ENCODE assay signal across 8 cellular contexts in the genomic region with DNA sequence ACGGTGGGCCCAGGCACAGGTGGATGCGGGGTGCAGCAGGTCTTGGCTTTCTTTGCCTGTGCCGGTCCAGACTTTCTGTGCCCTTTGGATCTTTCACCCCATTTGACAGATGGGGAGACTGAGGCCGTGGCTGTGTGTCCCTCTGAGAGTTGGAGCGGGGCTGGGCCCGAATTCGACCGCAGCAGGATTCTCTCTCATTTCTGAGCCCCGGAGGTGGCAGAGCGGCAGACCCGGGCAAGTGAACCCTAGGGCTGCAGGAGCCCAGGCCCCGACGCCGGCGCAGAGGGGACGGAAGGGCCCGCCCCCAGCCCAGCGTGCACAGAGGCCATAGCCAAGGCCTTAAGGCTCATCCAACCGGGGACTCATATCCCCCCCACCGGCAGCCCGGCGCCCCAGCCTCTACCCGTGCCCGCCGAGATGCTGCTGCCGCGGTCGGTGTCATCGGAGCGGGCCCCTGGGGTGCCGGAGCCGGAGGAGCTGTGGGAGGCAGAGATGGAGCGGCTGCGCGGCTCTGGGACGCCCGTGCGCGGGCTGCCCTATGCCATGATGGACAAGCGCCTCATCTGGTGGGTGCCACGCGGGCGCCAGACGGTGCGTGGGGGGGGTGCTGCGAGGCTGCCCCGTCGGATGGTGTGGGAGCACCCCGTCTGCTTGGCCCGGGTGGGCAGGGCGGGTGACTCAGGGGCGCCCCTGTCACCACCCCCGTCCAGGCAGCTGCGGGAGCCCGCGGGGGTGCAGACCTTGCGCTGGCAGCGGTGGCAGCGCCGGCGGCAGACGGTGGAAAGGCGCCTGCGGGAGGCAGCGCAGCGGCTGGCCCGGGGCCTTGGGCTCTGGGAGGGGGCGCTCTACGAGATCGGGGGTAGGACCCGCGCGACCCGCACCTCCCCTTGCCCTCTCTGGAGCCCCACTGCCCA. TPM values are rescaled to one million over a fixed set of nuclear protein-coding genes. Genes with fewer than 3 reads are reported as not detected.
A peak's percentile ranks its signal among the peaks of the same experiment; 100 is the strongest.
DNase-seq lines count a peak whose midpoint lies in the region; ATAC-seq and TF ChIP-seq lines count a peak whose summit lies in the region.

No MANE protein-coding gene starts in this region.

- TF ChIP-seq POLR2A in prostate gland (IDR thresholded peaks at IDR 0.05) (no peak), gastroesophageal sphincter (IDR thresholded peaks at IDR 0.05) (no peak)

- peak overlapping the region; percentile 98 to 99 (median 99) for H3K4me3 Mint-ChIP-seq in T-cell

- in situ Hi-C loops in brain microvascular endothelial cell (cut with HindIII; ENCODE audit: low pct_ligation_motif_present, low sequenced_read_pairs) = no loop called here

- DNase-seq in GM12864 (ENCODE audit: low read depth) (no peak), T-cell (peak in 8 of 34 experiments; percentile 25 to 59 (median 50)), prostate gland (ENCODE audit: low spot score) (no peak), left lobe of liver (ENCODE audit: low spot score) (no peak), brain microvascular endothelial cell (no peak), cerebellum (ENCODE audit: low spot score) (no peak)
- DNase-seq in effector memory CD4-positive, alpha-beta T cell = peak in 2 of 3 donors; percentile 43 to 44

- peak overlapping the region; percentile 97 to 100 for H3K27ac Mint-ChIP-seq in T-cell

- H3K4me3 ChIP-seq in GM12864 (ENCODE audit: low read depth, low read length) (peak overlapping the region; percentile 82), prostate gland (peak overlapping the region; percentile 13 to 27), gastroesophageal sphincter (peak overlapping the region in 1 of 2 donors; percentile 39), brain microvascular endothelial cell (ENCODE audit: low read depth, low read length) (no peak overlapping the region)
- peak overlapping the region; percentile 97 for H3K4me3 ChIP-seq in effector memory CD4-positive, alpha-beta T cell (ENCODE audit: insufficient read depth, low read depth, low read length, poor library complexity, severe bottlenecking)

- 30% methylated on average over 52 of the region's 74 CpGs for WGBS in prostate gland
- 0% methylated on average over 2 of the region's 74 CpGs; no CpG with 5 or more reads in 1 of the 2 donors for WGBS in gastroesophageal sphincter (ENCODE audit: low coverage in 1 of 2), 2 donors

- intact Hi-C loops in prostate gland (cut with DNase I) = no loop called here

- POLR2A ChIA-PET in T-cell (lab: Charles Lee) = interaction anchor here in 1 of 2 donors (0.6 kb wide), 1 partner anchor 173 kb away, joined by 3 read pairs; a partner anchor contains a TSS

- H3K9me3 ChIP-seq in effector memory CD4-positive, alpha-beta T cell (ENCODE audit: control insufficient read depth, low read length) = no peaks in the 10 kb centered on the region
- H3K9me3 ChIP-seq in prostate gland = no peaks in the 10 kb centered on the region
- no peaks in the 10 kb centered on the region for H3K9me3 ChIP-seq in gastroesophageal sphincter

- no peaks in the 10 kb centered on the region for H3K9me3 Mint-ChIP-seq in T-cell

- CTCF ChIA-PET in T-cell (lab: Charles Lee) = no interaction called here

- no peaks in the 10 kb centered on the region for H3K27me3 Mint-ChIP-seq in T-cell

- ATAC-seq in T-cell (replicated peaks in 1 of 4) (no peak), gastroesophageal sphincter (no peak), left lobe of liver (no peak)

- no peak for TF ChIP-seq CTCF in GM12864 (IDR thresholded peaks at IDR 0.05; ENCODE audit: low read depth, low read length, missing control alignments)
- TF ChIP-seq CTCF in prostate gland (IDR thresholded peaks at IDR 0.05) = no peak
- no peak for TF ChIP-seq CTCF in gastroesophageal sphincter (IDR thresholded peaks at IDR 0.05)
- no peak for TF ChIP-seq CTCF in brain microvascular endothelial cell (IDR thresholded peaks at IDR 0.05; ENCODE audit: low read depth, low read length, missing control alignments)

- H3K36me3 Mint-ChIP-seq in T-cell = peaks cover 19% of the 10 kb centered on the region

- peaks cover 67% of the 10 kb centered on the region for H3K4me1 ChIP-seq in effector memory CD4-positive, alpha-beta T cell (ENCODE audit: control insufficient read depth, insufficient read depth, low read length, poor library complexity, severe bottlenecking)
- H3K4me1 ChIP-seq in prostate gland (replicated peaks) = peaks cover 10% of the 10 kb centered on the region
- peaks cover 0 to 62% (median 26%) of the 10 kb centered on the region in 3 donors for H3K4me1 ChIP-seq in gastroesophageal sphincter

- H3K36me3 ChIP-seq in effector memory CD4-positive, alpha-beta T cell (ENCODE audit: control insufficient read depth, insufficient read depth, low read length) = peaks cover 34% of the 10 kb centered on the region
- H3K36me3 ChIP-seq in prostate gland (no peaks in the 10 kb centered on the region), gastroesophageal sphincter (no peaks in the 10 kb centered on the region), brain microvascular endothelial cell (replicated peaks) (no peaks in the 10 kb centered on the region)

- no peak for TF ChIP-seq EP300 in gastroesophageal sphincter (IDR thresholded peaks at IDR 0.05)

- H3K27ac ChIP-seq in effector memory CD4-positive, alpha-beta T cell (ENCODE audit: insufficient read depth, low read length, poor library complexity, severe bottlenecking) = peak overlapping the region; percentile 86
- H3K27ac ChIP-seq in prostate gland = peak overlapping the region in 1 of 2 donors; percentile 4
- peak overlapping the region in 1 of 4 donors; percentile 81 for H3K27ac ChIP-seq in gastroesophageal sphincter
- no peak overlapping the region for H3K27ac ChIP-seq in brain microvascular endothelial cell

- no peaks in the 10 kb centered on the region for H3K27me3 ChIP-seq in effector memory CD4-positive, alpha-beta T cell (replicated peaks; ENCODE audit: control insufficient read depth, insufficient read depth, low read length, poor library complexity, severe bottlenecking)
- H3K27me3 ChIP-seq in prostate gland (replicated peaks; ENCODE audit: insufficient read depth) = no peaks in the 10 kb centered on the region
- H3K27me3 ChIP-seq in gastroesophageal sphincter = peaks cover 70% of the 10 kb centered on the region
- peaks cover 8% of the 10 kb centered on the region for H3K27me3 ChIP-seq in brain microvascular endothelial cell (replicated peaks)

- peaks cover 61 to 66% (median 64%) of the 10 kb centered on the region in 3 donors for H3K4me1 Mint-ChIP-seq in T-cell

RNA-seq across cellular contexts. Expression of a gene that starts 0.9 kb away (rescaled TPM):
- 100 to 1,000 TPM; 301 to 631 (median 431) TPM for total RNA-seq in T-cell
- 1 to 10 TPM; 1.2 to 3.3 TPM for total RNA-seq in prostate gland
- 10 to 100 TPM in 1 of 4 donors, 1 to 10 TPM in 3; 1.7 to 12.0 (median 3.0) TPM for total RNA-seq in gastroesophageal sphincter
- 3.9 TPM for total RNA-seq in left lobe of liver
- total RNA-seq in cerebellum = 1.6 TPM

RNA-seq across cellular contexts. Expression of a gene that starts 2.9 kb away (rescaled TPM):
- 100 to 1,000 TPM; 616 to 847 (median 698) TPM for total RNA-seq in T-cell
- total RNA-seq in prostate gland = 10 to 100 TPM; 36.1 to 65.2 TPM
- 10 to 100 TPM; 12.4 to 19.0 (median 15.5) TPM for total RNA-seq in gastroesophageal sphincter
- total RNA-seq in left lobe of liver = 14.6 TPM
- 6.2 TPM for total RNA-seq in cerebellum

RNA-seq across cellular contexts. Expression of a gene that starts 14.8 kb away (rescaled TPM):
- total RNA-seq in T-cell (under 1 TPM in 1 of 5 donors, not detected in 4; 0.73 TPM), prostate gland (not detected), gastroesophageal sphincter (not detected), left lobe of liver (not detected), cerebellum (0.09 TPM)

RNA-seq across cellular contexts. Expression of a gene that starts 37.0 kb away (rescaled TPM):
- total RNA-seq in T-cell = 10 to 100 TPM; 56.0 to 86.3 (median 74.6) TPM
- total RNA-seq in prostate gland = 100 to 1,000 TPM; 133 to 284 TPM
- total RNA-seq in gastroesophageal sphincter = 100 to 1,000 TPM in 1 of 4 donors, 10 to 100 TPM in 3; 49.9 to 151 (median 81.2) TPM
- 44.1 TPM for total RNA-seq in left lobe of liver
- 6.5 TPM for total RNA-seq in cerebellum

RNA-seq across cellular contexts. Expression of a gene that starts 55.4 kb away (rescaled TPM):
- total RNA-seq in T-cell = 1 to 10 TPM; 1.6 to 3.3 (median 2.2) TPM
- total RNA-seq in prostate gland = 10 to 100 TPM; 10.8 to 11.2 TPM
- total RNA-seq in gastroesophageal sphincter = 10 to 100 TPM in 2 of 4 donors, 1 to 10 TPM in 2; 3.4 to 24.8 (median 12.1) TPM
- 2.6 TPM for total RNA-seq in left lobe of liver
- 9.6 TPM for total RNA-seq in cerebellum

Comparison
In these comparisons a context has a peak if more than half of its experiments do, and no peak if none do; other contexts are left out.
1. DNase-seq: peak in effector memory CD4-positive, alpha-beta T cell (2 of 3); none in GM12864 (single experiment), prostate gland (single experiment), left lobe of liver (single experiment), brain microvascular endothelial cell (single experiment) and cerebellum (single experiment).
2. RNA of a gene that starts 0.9 kb away (total RNA-seq): 301 to 631 TPM in T-cell; 3.9 TPM in left lobe of liver (single experiment), 1.2 to 3.3 TPM in prostate gland, 1.7 to 12.0 TPM in gastroesophageal sphincter and 1.6 TPM in cerebellum (single experiment); every median in the first group is over 10 times any median in the second.
3. RNA of a gene that starts 2.9 kb away (total RNA-seq): 616 to 847 TPM in T-cell; 36.1 to 65.2 TPM in prostate gland, 12.4 to 19.0 TPM in gastroesophageal sphincter, 14.6 TPM in left lobe of liver (single experiment) and 6.2 TPM in cerebellum (single experiment); every median in the first group is over 4 times any median in the second.